12 cellular contexts compared by ENCODE assay signal in the genomic region with DNA sequence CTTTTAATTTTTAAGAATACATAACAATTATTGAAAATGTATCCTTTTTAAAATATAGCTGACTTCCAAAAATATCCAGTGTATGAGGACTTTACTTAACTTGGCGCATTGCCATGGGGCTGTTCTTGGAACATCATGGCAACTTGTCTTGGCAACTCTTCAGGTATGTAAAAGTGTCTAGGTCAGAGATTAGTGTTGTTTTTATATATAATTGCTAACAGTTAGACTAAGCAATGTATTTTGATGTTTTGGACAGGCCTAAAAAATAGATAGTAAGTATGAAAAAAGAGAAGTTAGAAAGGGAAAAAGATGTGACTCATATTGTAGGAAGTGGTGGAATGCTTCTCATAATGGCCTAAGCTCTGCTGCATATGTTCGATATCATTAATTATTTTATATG.
DNase-seq lines count a peak whose midpoint lies in the region; ATAC-seq and TF ChIP-seq lines count a peak whose summit lies in the region.
"Had no signal": no experiment of that assay in that cellular context is flagged by ENCODE, and none has a peak within 500 bp of the region (broad histone marks: within the 10 kb centered on the region; RNA-seq: fewer than 3 reads in every experiment).

No MANE protein-coding gene starts in this region.

- POLR2A ChIA-PET in SK-N-SH (lab: Yijun Ruan, JAX): no interaction called here

- 77% methylated on average over 2 of the region's 2 CpGs for WGBS in SK-N-SH (ENCODE audit: low lambda C conversion rate)

- peaks cover 57 to 74% of the 10 kb centered on the region in 2 experiments for H3K36me3 ChIP-seq in SK-N-SH (replicated peaks in 1 of 2; ENCODE audit: control insufficient read depth in 1 of 2, insufficient read depth in 2 of 2, low read length in 1 of 2)
- peaks cover 38% of the 10 kb centered on the region for H3K36me3 ChIP-seq in skeletal muscle satellite cell (ENCODE audit: insufficient read depth, low read length)

- H3K4me1 ChIP-seq in SK-N-SH (ENCODE audit: control insufficient read depth in 1 of 2, insufficient read depth in 2 of 2, low read depth in 1 of 2, low read length in 1 of 2): peaks cover 0 to 9% of the 10 kb centered on the region in 2 experiments; a peak in 2 of 4 replicates
- H3K4me1 ChIP-seq in skeletal muscle satellite cell (ENCODE audit: control insufficient read depth, insufficient read depth, low read length): peaks cover 11% of the 10 kb centered on the region
- H3K4me1 ChIP-seq: suprapubic skin had no signal

- peaks cover 29% of the 10 kb centered on the region for H3F3A ChIP-seq in SK-N-SH (replicated peaks; ENCODE audit: insufficient read depth)

- H3K27me3 Mint-ChIP-seq in T-helper 17 cell: no peaks in the 10 kb centered on the region
- H3K27me3 Mint-ChIP-seq: B cell had no signal

- peak overlapping the region; percentile 49 to 64; a peak in 3 of 4 replicates for H3K27ac ChIP-seq in SK-N-SH (ENCODE audit: low read depth in 2 of 2, low read length in 1 of 2)
- H3K27ac ChIP-seq: suprapubic skin had no signal

- ATAC-seq in T-helper 17 cell (no peak), HG03378 (IDR thresholded peaks at IDR 0.05; ENCODE audit: unreplicated experiment) (no peak)
- ATAC-seq: GM23338 had no signal

- H3K9ac ChIP-seq in SK-N-SH (no peak overlapping the region), skeletal muscle satellite cell (ENCODE audit: low read depth, low read length) (no peak overlapping the region)

- peaks cover 8% of the 10 kb centered on the region for H3K4me1 Mint-ChIP-seq in T-helper 17 cell
- H3K4me1 Mint-ChIP-seq: B cell, GM23338 had no signal

- CTCF ChIA-PET in SK-N-SH (lab: Yijun Ruan, JAX): interaction anchor here (1.5 kb wide), 1 partner anchor 99 kb away, joined by 5 read pairs; no protein-coding TSS in a partner anchor

- H3K9me2 ChIP-seq in SK-N-SH: peaks cover 4% of the 10 kb centered on the region; the same call in 1 of the 2 replicates

- no peaks in the 10 kb centered on the region for H3K9me3 ChIP-seq in SK-N-SH
- H3K9me3 ChIP-seq in skeletal muscle satellite cell (replicated peaks; ENCODE audit: low read length): no peaks in the 10 kb centered on the region
- no peaks in the 10 kb centered on the region for H3K9me3 ChIP-seq in T-helper 17 cell (ENCODE audit: control insufficient read depth, low read length, poor library complexity, severe bottlenecking)
- H3K9me3 ChIP-seq: suprapubic skin had no signal

- H3K4me3 ChIP-seq in SK-N-SH (ENCODE audit: low read depth in 2 of 2, low read length in 1 of 2): no peak overlapping the region
- no peak overlapping the region for H3K4me3 ChIP-seq in skeletal muscle satellite cell (ENCODE audit: low read length)
- H3K4me3 ChIP-seq: GM23338, suprapubic skin had no signal

- DNase-seq in NCI-H82 (lab: John Stamatoyannopoulos, UW) (peak; percentile 14), NCI-H82 treated with DMSO at 0.1 percent for 48 hours (lab: John Stamatoyannopoulos, UW; ENCODE audit: unreplicated experiment) (no peak), SK-N-SH (no peak), fibroblast of peridontal ligament (ENCODE audit: extremely low read depth) (peak; percentile 84), islet precursor cell (no peak), T-helper 17 cell (no peak)
- DNase-seq: NCI-H748 treated with DMSO at 0.1 percent for 48 hours had no signal

- H4K20me1 ChIP-seq in SK-N-SH (ENCODE audit: insufficient read depth): no peaks in the 10 kb centered on the region

- no peak overlapping the region for H2AFZ ChIP-seq in SK-N-SH (ENCODE audit: low read depth)
- H2AFZ ChIP-seq: GM23338 had no signal

- H3K4me2 ChIP-seq in SK-N-SH (0 out of 2 replicates have a peak overlapping the region, but pooled peaks have one; percentile 16), skeletal muscle satellite cell (ENCODE audit: low read length) (peak overlapping the region; percentile 4)
- H3K4me2 ChIP-seq: GM23338 had no signal

- TF ChIP-seq CTCF in SK-N-SH (IDR thresholded peaks at IDR 0.05): no peak

- H3K36me3 Mint-ChIP-seq in T-helper 17 cell (ENCODE audit: low read depth): peaks cover 8% of the 10 kb centered on the region

- no peak; a peak in 1 of 4 replicates for TF ChIP-seq EP300 in SK-N-SH (IDR thresholded peaks at IDR 0.05; ENCODE audit: borderline replicate concordance in 1 of 2, low read depth in 1 of 2, low read length in 1 of 2)

- no peak for TF ChIP-seq RAD21 in SK-N-SH (IDR thresholded peaks at IDR 0.05; ENCODE audit: low read length)

- H3K27ac Mint-ChIP-seq in T-helper 17 cell: no peak overlapping the region
- H3K27ac Mint-ChIP-seq: B cell, GM23338 had no signal

- no peaks in the 10 kb centered on the region for H3K79me2 ChIP-seq in SK-N-SH (ENCODE audit: insufficient read depth)

- no peaks in the 10 kb centered on the region for H3K27me3 ChIP-seq in SK-N-SH (ENCODE audit: insufficient read depth)
- H3K27me3 ChIP-seq in skeletal muscle satellite cell (ENCODE audit: control insufficient read depth, insufficient read depth, low read length): no peaks in the 10 kb centered on the region
- H3K27me3 ChIP-seq: suprapubic skin had no signal

- no peak overlapping the region for H3K4me3 Mint-ChIP-seq in T-helper 17 cell
- H3K4me3 Mint-ChIP-seq: B cell, GM23338 had no signal

TF ChIP-seq in SK-N-SH, 30 proteins besides CTCF, POLR2A, EP300 and RAD21:
- TF ChIP-seq, protein P1, sequence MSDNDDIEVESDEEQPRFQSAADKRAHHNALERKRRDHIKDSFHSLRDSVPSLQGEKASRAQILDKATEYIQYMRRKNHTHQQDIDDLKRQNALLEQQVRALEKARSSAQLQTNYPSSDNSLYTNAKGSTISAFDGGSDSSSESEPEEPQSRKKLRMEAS (IDR thresholded peaks at IDR 0.05; ENCODE audit: low read depth): no peak
- no peak for TF ChIP-seq EZH2phosphoT487 (IDR thresholded peaks at IDR 0.05; ENCODE audit: borderline replicate concordance, low read depth)
- no peak for TF ChIP-seq SIN3A (IDR thresholded peaks at IDR 0.05; ENCODE audit: borderline replicate concordance, low read depth, low read length)
- no peak for TF ChIP-seq FOXJ3 (CRISPR knock-in tag; IDR thresholded peaks at IDR 0.05)
- TF ChIP-seq MXI1 (IDR thresholded peaks at IDR 0.05; ENCODE audit: low read depth, low read length): no peak
- TF ChIP-seq ELF1 (IDR thresholded peaks at IDR 0.05): no peak
- peak; percentile 35; the same call in 1 of the 2 replicates for TF ChIP-seq JUND (IDR thresholded peaks at IDR 0.05)
- no peak for TF ChIP-seq SMC3 (IDR thresholded peaks at IDR 0.05; ENCODE audit: low read depth, low read length)
- TF ChIP-seq FOXM1 (IDR thresholded peaks at IDR 0.05; ENCODE audit: low read depth): no peak
- TF ChIP-seq TCF12 (IDR thresholded peaks at IDR 0.05): 0 out of 2 replicates have a peak, but pooled peaks have one; percentile 19
- TF ChIP-seq RXRA (IDR thresholded peaks at IDR 0.05; ENCODE audit: borderline replicate concordance, low read depth): no peak
- no peak for TF ChIP-seq GATA2 (CRISPR knock-in tag; IDR thresholded peaks at IDR 0.05)
- no peak for TF ChIP-seq NRF1 (IDR thresholded peaks at IDR 0.05; ENCODE audit: low read depth, low read length)
- no peak for TF ChIP-seq CHD2 (IDR thresholded peaks at IDR 0.05; ENCODE audit: low read length, partially characterized antibody)
- TF ChIP-seq POLR2AphosphoS5 (IDR thresholded peaks at IDR 0.05; ENCODE audit: low read depth, low read length): no peak
- no peak for TF ChIP-seq YY1 (IDR thresholded peaks at IDR 0.05; ENCODE audit: low read depth)
- peak; percentile 80 for TF ChIP-seq NFIC (IDR thresholded peaks at IDR 0.05; ENCODE audit: borderline replicate concordance)
- no peak for TF ChIP-seq RFX5 (IDR thresholded peaks at IDR 0.05; ENCODE audit: low read length)
- no peak for TF ChIP-seq TEAD4 (IDR thresholded peaks at IDR 0.05; ENCODE audit: borderline replicate concordance, insufficient read depth)
- TF ChIP-seq, protein P2, sequence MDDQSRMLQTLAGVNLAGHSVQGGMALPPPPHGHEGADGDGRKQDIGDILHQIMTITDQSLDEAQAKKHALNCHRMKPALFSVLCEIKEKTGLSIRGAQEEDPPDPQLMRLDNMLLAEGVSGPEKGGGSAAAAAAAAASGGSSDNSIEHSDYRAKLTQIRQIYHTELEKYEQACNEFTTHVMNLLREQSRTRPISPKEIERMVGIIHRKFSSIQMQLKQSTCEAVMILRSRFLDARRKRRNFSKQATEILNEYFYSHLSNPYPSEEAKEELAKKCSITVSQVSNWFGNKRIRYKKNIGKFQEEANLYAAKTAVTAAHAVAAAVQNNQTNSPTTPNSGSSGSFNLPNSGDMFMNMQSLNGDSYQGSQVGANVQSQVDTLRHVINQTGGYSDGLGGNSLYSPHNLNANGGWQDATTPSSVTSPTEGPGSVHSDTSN (IDR thresholded peaks at IDR 0.05): peak; percentile 38; the same call in 1 of the 2 replicates
- TF ChIP-seq, protein P3, sequence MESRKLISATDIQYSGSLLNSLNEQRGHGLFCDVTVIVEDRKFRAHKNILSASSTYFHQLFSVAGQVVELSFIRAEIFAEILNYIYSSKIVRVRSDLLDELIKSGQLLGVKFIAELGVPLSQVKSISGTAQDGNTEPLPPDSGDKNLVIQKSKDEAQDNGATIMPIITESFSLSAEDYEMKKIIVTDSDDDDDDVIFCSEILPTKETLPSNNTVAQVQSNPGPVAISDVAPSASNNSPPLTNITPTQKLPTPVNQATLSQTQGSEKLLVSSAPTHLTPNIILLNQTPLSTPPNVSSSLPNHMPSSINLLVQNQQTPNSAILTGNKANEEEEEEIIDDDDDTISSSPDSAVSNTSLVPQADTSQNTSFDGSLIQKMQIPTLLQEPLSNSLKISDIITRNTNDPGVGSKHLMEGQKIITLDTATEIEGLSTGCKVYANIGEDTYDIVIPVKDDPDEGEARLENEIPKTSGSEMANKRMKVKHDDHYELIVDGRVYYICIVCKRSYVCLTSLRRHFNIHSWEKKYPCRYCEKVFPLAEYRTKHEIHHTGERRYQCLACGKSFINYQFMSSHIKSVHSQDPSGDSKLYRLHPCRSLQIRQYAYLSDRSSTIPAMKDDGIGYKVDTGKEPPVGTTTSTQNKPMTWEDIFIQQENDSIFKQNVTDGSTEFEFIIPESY (IDR thresholded peaks at IDR 0.05; ENCODE audit: borderline replicate concordance, low read depth): no peak
- TF ChIP-seq FOSL2 (IDR thresholded peaks at IDR 0.05; ENCODE audit: borderline replicate concordance, low read depth): 0 out of 2 replicates have a peak, but pooled peaks have one; percentile 4
- no peak for TF ChIP-seq MEF2A (IDR thresholded peaks at IDR 0.05; ENCODE audit: borderline replicate concordance, low read depth)
- TF ChIP-seq GABPA (IDR thresholded peaks at IDR 0.05; ENCODE audit: low read depth): no peak

Comparison
In these comparisons a context has a peak if more than half of its experiments do, and no peak if none do; other contexts are left out.
1. DNase-seq: peak in NCI-H82 (single experiment) and fibroblast of peridontal ligament (single experiment); none in NCI-H82 treated with DMSO at 0.1 percent for 48 hours (single experiment), SK-N-SH (single experiment), islet precursor cell (single experiment) and T-helper 17 cell (0 of 3).